Comparison of ENCODE assay signal across 14 cellular contexts in the genomic region with DNA sequence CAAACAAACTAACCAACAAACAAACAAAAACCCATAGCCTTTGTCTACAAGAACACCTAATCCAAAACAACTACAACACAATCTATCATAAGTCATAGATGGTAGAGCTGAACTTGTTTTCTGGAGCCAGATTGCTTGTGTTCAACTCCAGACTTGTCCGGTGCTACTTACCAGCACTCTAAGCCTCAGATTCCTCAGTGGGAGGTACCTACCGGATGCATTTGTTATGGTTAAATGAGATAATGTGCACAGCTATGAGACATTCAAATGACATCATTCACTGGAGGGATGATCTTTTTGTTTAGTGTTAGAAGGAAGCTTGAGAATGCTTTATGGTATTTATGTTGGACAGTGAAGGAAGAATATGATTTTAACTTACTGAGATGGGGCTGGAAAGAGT.
DNase-seq lines count a peak whose midpoint lies in the region; ATAC-seq, FAIRE-seq and TF ChIP-seq lines count a peak whose summit lies in the region.
"Had no signal": no experiment of that assay in that cellular context is flagged by ENCODE, and none has a peak within 500 bp of the region (broad histone marks: within the 10 kb centered on the region; RNA-seq: fewer than 3 reads in every experiment).

No MANE protein-coding gene starts in this region.

- H3K4me3 ChIP-seq in A673 (ENCODE audit: low read depth, low read length, poor library complexity, severe bottlenecking) (no peak overlapping the region), bronchial epithelial cell (ENCODE audit: low read depth, low read length) (no peak overlapping the region)
- H3K4me3 ChIP-seq: GM23248 had no signal

- CTCF ChIA-PET in A673 (lab: Charles Lee) = no interaction called here

- no peak for TF ChIP-seq CTCF in A673 (conservative IDR thresholded peaks at IDR 0.05; ENCODE audit: low read depth, low read length)
- no peak for TF ChIP-seq CTCF in bronchial epithelial cell (IDR thresholded peaks at IDR 0.05; ENCODE audit: insufficient read depth, low read length, severe bottlenecking)

- BruUV-seq in A673 (replicated peaks; lab: Mats Ljungman, UMichigan) = no TSS peak

- H3K27ac ChIP-seq in A673 (ENCODE audit: low read depth, low read length, poor library complexity, severe bottlenecking) = no peak overlapping the region
- H3K27ac ChIP-seq: GM23248 had no signal

- POLR2A ChIA-PET in A673 (lab: Charles Lee; ENCODE audit: low non-redundant PET) = no interaction called here

- no peaks in the 10 kb centered on the region for H3K4me1 ChIP-seq in A673 (ENCODE audit: insufficient read depth, low read length, poor library complexity, severe bottlenecking)

- ATAC-seq in left ventricle myocardium superior = no peak

- intact Hi-C loops in A673 (cut with micrococcal nuclease; ENCODE audit: unreplicated experiment) (no loop called here), left ventricle myocardium superior (cut with micrococcal nuclease) (no loop called here)

- no peak for FAIRE-seq in bronchial epithelial cell (lab: Jason Lieb, UNC)
- FAIRE-seq: GM12891 had no signal

- no peaks in the 10 kb centered on the region for H3K9me3 ChIP-seq in A673 (ENCODE audit: low read depth, low read length, poor library complexity, severe bottlenecking)

- H3K36me3 ChIP-seq in A673 (ENCODE audit: insufficient read depth, low read length, poor library complexity, severe bottlenecking) (no peaks in the 10 kb centered on the region), bronchial epithelial cell (ENCODE audit: control insufficient read depth, insufficient read depth, low read length) (no peaks in the 10 kb centered on the region)

- peak; percentile 48 for DNase-seq in A673 (ENCODE audit: low spot score)
- peak; percentile 2 for DNase-seq in M059J (ENCODE audit: low read depth)
- peak; percentile 7 for DNase-seq in bronchial epithelial cell (ENCODE audit: low read depth)
- peak; percentile 8 for DNase-seq in non-pigmented ciliary epithelial cell (ENCODE audit: low read depth)
- DNase-seq in stimulated activated CD8-positive, alpha-beta memory T cell treated with anti-CD3 and anti-CD28 coated beads, Interleukin-4, amount 100 ng/mL, for 48 hours = no peak
- no peak for DNase-seq in stimulated activated CD4-positive, alpha-beta T cell treated with anti-CD3 and anti-CD28 coated beads, Interleukin-4, amount 100 ng/mL, for 1 hour
- no peak for DNase-seq in left ventricle myocardium superior
- DNase-seq: C1 segment of cervical spinal cord; Calu3; CD4-positive, alpha-beta T cell; DMS 273 treated with DMSO at 0.1 percent for 48 hours; GM23248; H7 had no signal

- H3K27me3 ChIP-seq in A673 (replicated peaks; ENCODE audit: insufficient read depth, low read depth, low read length, poor library complexity) (no peaks in the 10 kb centered on the region), bronchial epithelial cell (ENCODE audit: control insufficient read depth, insufficient read depth, low read length) (no peaks in the 10 kb centered on the region)

Comparison
In these comparisons a context has a peak if more than half of its experiments do, and no peak if none do; other contexts are left out.
1. DNase-seq: peak in A673 (single experiment), M059J (single experiment), bronchial epithelial cell (single experiment) and non-pigmented ciliary epithelial cell (single experiment); none in stimulated activated CD8-positive, alpha-beta memory T cell treated with anti-CD3 and anti-CD28 coated beads, Interleukin-4, amount 100 ng/mL, for 48 hours (single experiment), stimulated activated CD4-positive, alpha-beta T cell treated with anti-CD3 and anti-CD28 coated beads, Interleukin-4, amount 100 ng/mL, for 1 hour (single experiment) and left ventricle myocardium superior (single experiment).